Comparison of ENCODE assay signal across 19 cellular contexts in genomic region chr6:163501022-163501421, GRCh38.
A peak's percentile ranks its signal among the peaks of the same experiment; 100 is the strongest.
DNase-seq lines count a peak whose midpoint lies in the region; ATAC-seq and TF ChIP-seq lines count a peak whose summit lies in the region.
"Had no signal": no experiment of that assay in that cellular context is flagged by ENCODE, and none has a peak within 500 bp of the region (broad histone marks: within the 10 kb centered on the region; RNA-seq: fewer than 3 reads in every experiment).

No MANE protein-coding gene starts in this region.

- TF ChIP-seq CTCF in H9 (conservative IDR thresholded peaks at IDR 0.05) (0 out of 3 replicates have a peak, but pooled peaks have one; percentile 16), endodermal cell (conservative IDR thresholded peaks at IDR 0.05) (peak; percentile 36), psoas muscle (IDR thresholded peaks at IDR 0.05) (no peak)

- H3K23ac ChIP-seq in H9 (ENCODE audit: insufficient read length, low read depth, low read length): no peak overlapping the region

- H2BK120ac ChIP-seq in H9 (ENCODE audit: low read depth, low read length, poor library complexity, severe bottlenecking): no peak overlapping the region

- H3K36me3 ChIP-seq in endodermal cell (ENCODE audit: control insufficient read depth, insufficient read depth, low read length): peaks cover 5% of the 10 kb centered on the region
- no peaks in the 10 kb centered on the region for H3K36me3 ChIP-seq in psoas muscle (ENCODE audit: insufficient read depth in 1 of 2, low read depth in 1 of 2)

- no peak overlapping the region for H4K91ac ChIP-seq in H9 (ENCODE audit: insufficient read length, low read depth, low read length)

- H3K9me3 Mint-ChIP-seq in H9: peaks cover 32 to 36% of the 10 kb centered on the region in 2 experiments
- peaks cover 34% of the 10 kb centered on the region for H3K9me3 Mint-ChIP-seq in endodermal cell

- H3K4me3 ChIP-seq in endodermal cell (ENCODE audit: low read length) (no peak overlapping the region), psoas muscle (no peak overlapping the region)
- H3K4me3 ChIP-seq: BLaER1, GM12878, K562 had no signal

- intact Hi-C loops in psoas muscle (cut with DNase I): no loop called here

- no peak overlapping the region for H3K18ac ChIP-seq in H9 (ENCODE audit: insufficient read length, low read depth, low read length)

- no peak overlapping the region for H3K56ac ChIP-seq in H9 (ENCODE audit: insufficient read length, low read depth, low read length)

- H3K4ac ChIP-seq in H9 (ENCODE audit: low read depth, low read length): no peak overlapping the region

- peaks cover 8 to 18% of the 10 kb centered on the region in 2 experiments for H3K4me1 Mint-ChIP-seq in H9
- peaks cover 11% of the 10 kb centered on the region for H3K4me1 Mint-ChIP-seq in endodermal cell

- no peak overlapping the region for H2BK15ac ChIP-seq in H9 (ENCODE audit: low read depth, low read length)

- ATAC-seq in psoas muscle: peak in 1 of 4 donors; percentile 12
- ATAC-seq: CD8-positive, alpha-beta T cell; GM12878; K562 had no signal

- no peak overlapping the region for H4K5ac ChIP-seq in H9 (ENCODE audit: insufficient read length, low read depth, low read length)

- no peak overlapping the region for H3K4me2 ChIP-seq in H9 (ENCODE audit: insufficient read depth, insufficient read length, low read length)
- H3K4me2 ChIP-seq: BLaER1 had no signal

- no peak overlapping the region for H2AFZ ChIP-seq in H9 (ENCODE audit: low read length)

- no peak overlapping the region for H2AK5ac ChIP-seq in H9 (ENCODE audit: insufficient read length, low read length)

- H3K27ac Mint-ChIP-seq in H9 (no peak overlapping the region), endodermal cell (no peak overlapping the region)
- H3K27ac Mint-ChIP-seq: CD8-positive, alpha-beta T cell had no signal

- H3K36me3 Mint-ChIP-seq in H9 (ENCODE audit: insufficient read depth in 1 of 3, low read depth in 3 of 3) (peaks cover 34 to 53% (median 47%) of the 10 kb centered on the region in 3 experiments), endodermal cell (ENCODE audit: low read depth) (peaks cover 35% of the 10 kb centered on the region)

- no peak overlapping the region for H2BK20ac ChIP-seq in H9 (ENCODE audit: low read depth, low read length, poor library complexity, severe bottlenecking)

- peaks cover 8% of the 10 kb centered on the region for H3K79me1 ChIP-seq in H9 (ENCODE audit: insufficient read depth, low read depth, low read length, poor library complexity, severe bottlenecking)

- H3K9me3 ChIP-seq in H9 (ENCODE audit: control insufficient read depth, low read depth, low read length): no peaks in the 10 kb centered on the region
- H3K9me3 ChIP-seq in endodermal cell (ENCODE audit: control insufficient read depth, low read length): peaks cover 22% of the 10 kb centered on the region
- H3K9me3 ChIP-seq in psoas muscle: no peaks in the 10 kb centered on the region

- H3K27me3 ChIP-seq in H9 (ENCODE audit: insufficient read depth, low read length): no peaks in the 10 kb centered on the region
- H3K27me3 ChIP-seq in endodermal cell (ENCODE audit: control insufficient read depth, insufficient read depth, low read length, poor library complexity, severe bottlenecking): no peaks in the 10 kb centered on the region
- no peaks in the 10 kb centered on the region for H3K27me3 ChIP-seq in psoas muscle (ENCODE audit: insufficient read depth in 3 of 3, low read length in 2 of 3)

- WGBS in H9 (ENCODE audit: extremely low coverage, insufficient read length, low lambda C conversion rate): no CpG with 5 or more reads among the region's 2 CpGs
- WGBS in endodermal cell (ENCODE audit: insufficient coverage in 1 of 2, insufficient read length in 1 of 2), 2 experiments: 83 to 100% methylated on average over 1 to 2 of the region's 2 CpGs
- WGBS in psoas muscle, 3 donors: 23 to 49% (median 44%) methylated on average over 2 of the region's 2 CpGs

- H3K79me2 ChIP-seq in H9 (ENCODE audit: insufficient read depth, low read length): peaks cover 27% of the 10 kb centered on the region; the same call in 1 of the 2 replicates

- no peak overlapping the region for H3K14ac ChIP-seq in H9 (ENCODE audit: insufficient read depth, low read length)

- H4K8ac ChIP-seq in H9 (replicated peaks; ENCODE audit: insufficient read length, low read depth, low read length): no peak overlapping the region

- H3K27ac ChIP-seq in H9 (ENCODE audit: insufficient read length, low read depth, low read length): no peak overlapping the region
- no peak overlapping the region for H3K27ac ChIP-seq in endodermal cell (ENCODE audit: low read depth, low read length)
- H3K27ac ChIP-seq in psoas muscle: peak overlapping the region; percentile 87
- H3K27ac ChIP-seq: 22Rv1, BLaER1 had no signal

- no peaks in the 10 kb centered on the region for H3K23me2 ChIP-seq in H9 (ENCODE audit: insufficient read length, low read depth, low read length, poor library complexity, severe bottlenecking)

- no peak overlapping the region for H2BK12ac ChIP-seq in H9 (ENCODE audit: insufficient read length, low read depth, low read length)

- H3K9ac ChIP-seq in H9 (ENCODE audit: extremely low read depth, insufficient read length, low read length) (no peak overlapping the region), endodermal cell (ENCODE audit: extremely low read depth, low read length, poor library complexity, severe bottlenecking) (no peak overlapping the region)
- H3K9ac ChIP-seq: BLaER1 had no signal

- peaks cover 2% of the 10 kb centered on the region for H3K27me3 Mint-ChIP-seq in H9 (ENCODE audit: low read depth)
- no peaks in the 10 kb centered on the region for H3K27me3 Mint-ChIP-seq in endodermal cell (ENCODE audit: insufficient read depth)

- H3T11ph ChIP-seq in H9 (ENCODE audit: low read length): no peak overlapping the region

- DNase-seq in NCI-H146 (lab: John Stamatoyannopoulos, UW) (peak; percentile 49), NCI-H146 treated with DMSO at 0.1 percent for 48 hours (lab: John Stamatoyannopoulos, UW; ENCODE audit: unreplicated experiment) (no peak), H9 (no peak), endodermal cell (no peak), psoas muscle (no peak), D341Med (ENCODE audit: low spot score) (no peak), Ammon's horn (ENCODE audit: low spot score) (no peak), kidney tubule cell (ENCODE audit: low spot score) (no peak)
- DNase-seq: CD8-positive, alpha-beta T cell; DND-41; NCI-H1930; NCI-H2171; NCI-H446; OCI-M1; RPMI8226 had no signal

- H3K4me3 Mint-ChIP-seq in H9 (no peak overlapping the region), endodermal cell (no peak overlapping the region)
- H3K4me3 Mint-ChIP-seq: CD8-positive, alpha-beta T cell had no signal

- H2BK5ac ChIP-seq in H9 (ENCODE audit: insufficient read length, low read length): no peak overlapping the region

- H4K20me1 ChIP-seq in H9 (ENCODE audit: control insufficient read depth, insufficient read depth, insufficient read length): no peaks in the 10 kb centered on the region

- H3K4me1 ChIP-seq in H9 (ENCODE audit: insufficient read depth, low read length) (no peaks in the 10 kb centered on the region), endodermal cell (ENCODE audit: control insufficient read depth, insufficient read depth, low read length) (no peaks in the 10 kb centered on the region), psoas muscle (peaks cover 61% of the 10 kb centered on the region)
- H3K4me1 ChIP-seq: BLaER1 had no signal
